8 cellular contexts compared by ENCODE assay signal in genomic region chrX:53441531-53442321, GRCh38. TPM values are rescaled to one million over a fixed set of nuclear protein-coding genes. Genes with fewer than 3 reads are reported as not detected.
A peak's percentile ranks its signal among the peaks of the same experiment; 100 is the strongest.
DNase-seq lines count a peak whose midpoint lies in the region; ATAC-seq and TF ChIP-seq lines count a peak whose summit lies in the region.

No MANE protein-coding gene starts in this region.

- WGBS in heart right ventricle, 2 donors, result 6 to 8% methylated on average over 29 to 44 of the region's 44 CpGs

- H3K9me3 Mint-ChIP-seq in activated naive CD8-positive, alpha-beta T cell treated with anti-CD3 and anti-CD28 coated beads, Interleukin-2, amount 50 U/mL, for 24 hours, result no peaks in the 10 kb centered on the region

- H3K36me3 Mint-ChIP-seq in activated naive CD8-positive, alpha-beta T cell treated with anti-CD3 and anti-CD28 coated beads, Interleukin-2, amount 50 U/mL, for 24 hours (ENCODE audit: low read depth), result no peaks in the 10 kb centered on the region

- no peak overlapping the region for H3K27ac Mint-ChIP-seq in activated naive CD8-positive, alpha-beta T cell treated with anti-CD3 and anti-CD28 coated beads, Interleukin-2, amount 50 U/mL, for 24 hours

- H3K36me3 ChIP-seq in HAP-1 (replicated peaks), result no peaks in the 10 kb centered on the region
- no peaks in the 10 kb centered on the region for H3K36me3 ChIP-seq in heart right ventricle
- no peaks in the 10 kb centered on the region for H3K36me3 ChIP-seq in upper lobe of right lung

- peaks cover 31% of the 10 kb centered on the region for H3K4me1 Mint-ChIP-seq in activated naive CD8-positive, alpha-beta T cell treated with anti-CD3 and anti-CD28 coated beads, Interleukin-2, amount 50 U/mL, for 24 hours

- peak overlapping the region in 4 of 10 donors; percentile 26 to 74 (median 38) for H3K27ac ChIP-seq in heart right ventricle
- H3K27ac ChIP-seq in upper lobe of right lung, result peak overlapping the region; percentile 68

- H3K4me3 Mint-ChIP-seq in activated naive CD8-positive, alpha-beta T cell treated with anti-CD3 and anti-CD28 coated beads, Interleukin-2, amount 50 U/mL, for 24 hours, result peak overlapping the region; percentile 79

- peaks cover 4% of the 10 kb centered on the region; the same call in 1 of the 2 replicates for H3K27me3 ChIP-seq in HAP-1 (ENCODE audit: low read depth)
- peaks cover 0 to 59% (median 0%) of the 10 kb centered on the region in 7 donors for H3K27me3 ChIP-seq in heart right ventricle
- H3K27me3 ChIP-seq in upper lobe of right lung, result no peaks in the 10 kb centered on the region

- H3K4me1 ChIP-seq in HAP-1 (peaks cover 12% of the 10 kb centered on the region), heart right ventricle (peaks cover 0 to 26% (median 11%) of the 10 kb centered on the region in 9 donors), upper lobe of right lung (no peaks in the 10 kb centered on the region)

- intact Hi-C loops in heart right ventricle (cut with DNase I), result loop anchor here in 2 of 10 donors (5.0 to 10.0 kb wide), 2 partner anchors 124 to 127 kb away; no protein-coding TSS in a partner anchor
- intact Hi-C loops in posterior vena cava (cut with DNase I), result no loop called here
- intact Hi-C loops in upper lobe of right lung (cut with DNase I), result no loop called here

- TF ChIP-seq POLR2A in NB4 (IDR thresholded peaks at IDR 0.05; ENCODE audit: extremely low read depth, insufficient read length), result peak; percentile 52

- peak; percentile 74 for ATAC-seq in activated naive CD8-positive, alpha-beta T cell treated with anti-CD3 and anti-CD28 coated beads, Interleukin-2, amount 50 U/mL, for 24 hours
- peak; percentile 80 to 96 (median 92) for ATAC-seq in heart right ventricle
- ATAC-seq in upper lobe of right lung, result peak; percentile 94

- H3K4me3 ChIP-seq in HAP-1, result peak overlapping the region; percentile 46
- peak overlapping the region; percentile 77 for H3K4me3 ChIP-seq in NB4 (ENCODE audit: low read depth, low read length)
- peak overlapping the region; percentile 6 to 53 (median 48) for H3K4me3 ChIP-seq in heart right ventricle
- H3K4me3 ChIP-seq in upper lobe of right lung, result peak overlapping the region; percentile 40

- TF ChIP-seq CTCF in NB4 (IDR thresholded peaks at IDR 0.05; ENCODE audit: low read depth, low read length), result no peak
- no peak for TF ChIP-seq CTCF in heart right ventricle (IDR thresholded peaks at IDR 0.05)
- no peak for TF ChIP-seq CTCF in upper lobe of right lung (IDR thresholded peaks at IDR 0.05)

- in situ Hi-C loops in HAP-1 (cut with MboI; ENCODE audit: low sequenced_read_pairs), result loop anchor here (10.0 kb wide), 1 partner anchor 127 kb away; no protein-coding TSS in a partner anchor

- H3K9me3 ChIP-seq in HAP-1 (no peaks in the 10 kb centered on the region), heart right ventricle (no peaks in the 10 kb centered on the region), upper lobe of right lung (no peaks in the 10 kb centered on the region)

- DNase-seq in DMS79 treated with DMSO at 0.1 percent for 48 hours (lab: John Stamatoyannopoulos, UW), result peak; percentile 63
- peak; percentile 92 to 96 for DNase-seq in HAP-1 (ENCODE audit: low spot score in 2 of 2)
- DNase-seq in NB4 (ENCODE audit: low read depth), result peak; percentile 92
- DNase-seq in SKM-1 treated with dmso at 0.1 percent for 144 hours (lab: John Stamatoyannopoulos, UW; ENCODE audit: unreplicated experiment), result peak; percentile 73
- DNase-seq in activated naive CD8-positive, alpha-beta T cell treated with anti-CD3 and anti-CD28 coated beads, Interleukin-2, amount 50 U/mL, for 24 hours, result peak; percentile 78
- peak; percentile 64 to 83 for DNase-seq in heart right ventricle
- DNase-seq in posterior vena cava (ENCODE audit: low spot score), result peak; percentile 87
- peak; percentile 91 for DNase-seq in upper lobe of right lung

- peaks cover 9% of the 10 kb centered on the region for H3K27me3 Mint-ChIP-seq in activated naive CD8-positive, alpha-beta T cell treated with anti-CD3 and anti-CD28 coated beads, Interleukin-2, amount 50 U/mL, for 24 hours

RNA-seq across cellular contexts. Expression of gene HSD17B10, which starts 7.6 kb away (rescaled TPM):
- total RNA-seq in heart right ventricle, result 100 to 1,000 TPM in 5 of 10 donors, 10 to 100 TPM in 5; 43.9 to 126 (median 105) TPM
- 100 to 1,000 TPM in 1 of 2 donors, 10 to 100 TPM in 1; 64.7 to 212 TPM for polyA plus RNA-seq in heart right ventricle
- 10 to 100 TPM; 67.7 to 72.7 TPM for total RNA-seq in posterior vena cava
- 46.7 TPM for total RNA-seq in upper lobe of right lung

RNA-seq across cellular contexts. Expression of gene RIBC1, which starts 19.1 kb away (rescaled TPM):
- total RNA-seq in heart right ventricle, result 1 to 10 TPM in 2 of 10 donors, under 1 TPM in 8; 0.28 to 1.6 (median 0.52) TPM
- under 1 TPM; 0.44 to 0.58 TPM for polyA plus RNA-seq in heart right ventricle
- total RNA-seq in posterior vena cava, result under 1 TPM; 0.19 to 0.56 TPM
- total RNA-seq in upper lobe of right lung, result 0.87 TPM

RNA-seq across cellular contexts. Expression of gene SMC1A, which starts 19.3 kb away (rescaled TPM):
- 10 to 100 TPM; 27.4 to 55.1 (median 35.8) TPM for total RNA-seq in heart right ventricle
- polyA plus RNA-seq in heart right ventricle, result 10 to 100 TPM in 1 of 2 donors, 1 to 10 TPM in 1; 9.5 to 22.4 TPM
- 10 to 100 TPM; 46.2 to 52.0 TPM for total RNA-seq in posterior vena cava
- total RNA-seq in upper lobe of right lung, result 51.8 TPM
